Comparison of ENCODE assay signal across 9 cellular contexts in genomic region chr19:17107546-17108452, GRCh38. TPM values are rescaled to one million over a fixed set of nuclear protein-coding genes. Genes with fewer than 3 reads are reported as not detected.
DNase-seq lines count a peak whose midpoint lies in the region; ATAC-seq and TF ChIP-seq lines count a peak whose summit lies in the region.
"Had no signal": no experiment of that assay in that cellular context is flagged by ENCODE, and none has a peak within 500 bp of the region (broad histone marks: within the 10 kb centered on the region; RNA-seq: fewer than 3 reads in every experiment).

No MANE protein-coding gene starts in this region.

- no peaks in the 10 kb centered on the region for H3K9me3 ChIP-seq in SJSA1 (replicated peaks)
- H3K9me3 ChIP-seq in esophagus squamous epithelium: peaks cover 0 to 3% (median 0%) of the 10 kb centered on the region in 3 donors
- peaks cover 0 to 5% (median 0%) of the 10 kb centered on the region in 3 experiments for H3K9me3 ChIP-seq in naive thymus-derived CD4-positive, alpha-beta T cell (ENCODE audit: control insufficient read depth in 2 of 3, low read length in 3 of 3)

- H3K9me3 Mint-ChIP-seq in activated CD4-positive, alpha-beta T cell treated with anti-CD3 and anti-CD28 coated beads, Interleukin-2, amount 10 ng/mL, durations not matched to agents 7 days and 5 days: peaks cover 2% of the 10 kb centered on the region
- H3K9me3 Mint-ChIP-seq in activated CD4-positive, alpha-beta T cell treated with anti-CD3 and anti-CD28 coated beads, Interleukin-2, amount 10 ng/mL, durations not matched to agents 24 days and 14 days: peaks cover 5% of the 10 kb centered on the region
- peaks cover 0 to 4% (median 0%) of the 10 kb centered on the region in 11 donors for H3K9me3 Mint-ChIP-seq in naive thymus-derived CD4-positive, alpha-beta T cell

- peaks cover 36% of the 10 kb centered on the region for H3K36me3 Mint-ChIP-seq in activated CD4-positive, alpha-beta T cell treated with anti-CD3 and anti-CD28 coated beads, Interleukin-2, amount 10 ng/mL, durations not matched to agents 7 days and 5 days (ENCODE audit: low read depth)
- H3K36me3 Mint-ChIP-seq in activated CD4-positive, alpha-beta T cell treated with anti-CD3 and anti-CD28 coated beads, Interleukin-2, amount 10 ng/mL, durations not matched to agents 24 days and 14 days (ENCODE audit: low read depth): peaks cover 45% of the 10 kb centered on the region
- peaks cover 0 to 31% (median 16%) of the 10 kb centered on the region in 5 donors for H3K36me3 Mint-ChIP-seq in naive thymus-derived CD4-positive, alpha-beta T cell

- POLR2A ChIA-PET in activated CD4-positive, alpha-beta T cell treated with anti-CD3 and anti-CD28 coated beads, Interleukin-2, amount 10 ng/mL, durations not matched to agents 7 days and 5 days (lab: Charles Lee): no interaction called here
- POLR2A ChIA-PET in naive thymus-derived CD4-positive, alpha-beta T cell (lab: Charles Lee): no interaction called here

- peak overlapping the region; percentile 73 for H3K27ac ChIP-seq in SJSA1
- H3K27ac ChIP-seq in esophagus squamous epithelium: peak overlapping the region; percentile 70 to 94 (median 83)
- no peak overlapping the region for H3K27ac ChIP-seq in naive thymus-derived CD4-positive, alpha-beta T cell (ENCODE audit: low read depth, low read length)

- ATAC-seq in naive thymus-derived CD4-positive, alpha-beta T cell: peak; percentile 84
- no peak for ATAC-seq in HG02840 (IDR thresholded peaks at IDR 0.05; ENCODE audit: low FRiP score, unreplicated experiment)

- peak in 1 of 4 donors; percentile 25 for TF ChIP-seq POLR2A in esophagus squamous epithelium (IDR thresholded peaks at IDR 0.05)

- DNase-seq in activated CD4-positive, alpha-beta T cell treated with anti-CD3 and anti-CD28 coated beads, Interleukin-2, amount 10 ng/mL, durations not matched to agents 7 days and 5 days: no peak
- no peak for DNase-seq in activated CD4-positive, alpha-beta T cell treated with anti-CD3 and anti-CD28 coated beads, Interleukin-2, amount 10 ng/mL, durations not matched to agents 24 days and 14 days
- DNase-seq in SJSA1 (ENCODE audit: low read depth in 1 of 2, low spot score in 2 of 2) (peak; percentile 87 to 97), esophagus squamous epithelium (lab: John Stamatoyannopoulos, UW) (no peak), T-helper 1 cell (no peak), DMS53 treated with DMSO at 0.1 percent for 48 hours (lab: John Stamatoyannopoulos, UW; ENCODE audit: unreplicated experiment) (no peak)
- no peak for DNase-seq in naive thymus-derived CD4-positive, alpha-beta T cell

- H3K27me3 ChIP-seq in SJSA1 (replicated peaks): no peaks in the 10 kb centered on the region
- H3K27me3 ChIP-seq in esophagus squamous epithelium: no peaks in the 10 kb centered on the region
- H3K27me3 ChIP-seq in naive thymus-derived CD4-positive, alpha-beta T cell (ENCODE audit: control insufficient read depth in 2 of 2, insufficient read depth in 2 of 2, low read length in 2 of 2): no peaks in the 10 kb centered on the region

- no peak overlapping the region for H3K4me3 ChIP-seq in SJSA1
- H3K4me3 ChIP-seq in esophagus squamous epithelium: peak overlapping the region in 1 of 4 donors; percentile 32
- no peak overlapping the region for H3K4me3 ChIP-seq in naive thymus-derived CD4-positive, alpha-beta T cell (ENCODE audit: low read length)

- CTCF ChIA-PET in activated CD4-positive, alpha-beta T cell treated with anti-CD3 and anti-CD28 coated beads, Interleukin-2, amount 10 ng/mL, durations not matched to agents 7 days and 5 days (lab: Charles Lee): interaction anchor here (1.1 kb wide), 1 partner anchor 11 kb away, joined by 4 read pairs; no protein-coding TSS in a partner anchor
- CTCF ChIA-PET in naive thymus-derived CD4-positive, alpha-beta T cell (lab: Charles Lee): interaction anchor here (0.6 kb wide), 1 partner anchor 301 kb away, joined by 4 read pairs; no protein-coding TSS in a partner anchor

- 59 to 69% methylated on average over 7 to 10 of the region's 27 CpGs for WGBS in esophagus squamous epithelium, 2 donors

- TF ChIP-seq CTCF in esophagus squamous epithelium (IDR thresholded peaks at IDR 0.05): peak in 1 of 6 experiments; percentile 10

- H3K27ac Mint-ChIP-seq in activated CD4-positive, alpha-beta T cell treated with anti-CD3 and anti-CD28 coated beads, Interleukin-2, amount 10 ng/mL, durations not matched to agents 7 days and 5 days: peak overlapping the region; percentile 9
- no peak overlapping the region for H3K27ac Mint-ChIP-seq in activated CD4-positive, alpha-beta T cell treated with anti-CD3 and anti-CD28 coated beads, Interleukin-2, amount 10 ng/mL, durations not matched to agents 24 days and 14 days
- peak overlapping the region in 2 of 9 donors; percentile 16 to 38 for H3K27ac Mint-ChIP-seq in naive thymus-derived CD4-positive, alpha-beta T cell
- H3K27ac Mint-ChIP-seq: activated naive CD8-positive, alpha-beta T cell had no signal

- H3K4me1 ChIP-seq in SJSA1 (replicated peaks) (peaks cover 18% of the 10 kb centered on the region), esophagus squamous epithelium (peaks cover 20 to 49% (median 21%) of the 10 kb centered on the region in 3 donors)
- peaks cover 0 to 8% of the 10 kb centered on the region in 2 donors for H3K4me1 ChIP-seq in naive thymus-derived CD4-positive, alpha-beta T cell (ENCODE audit: control insufficient read depth in 2 of 2, insufficient read depth in 2 of 2, low read length in 2 of 2)

- H3K4me1 Mint-ChIP-seq in activated CD4-positive, alpha-beta T cell treated with anti-CD3 and anti-CD28 coated beads, Interleukin-2, amount 10 ng/mL, durations not matched to agents 7 days and 5 days: peaks cover 43% of the 10 kb centered on the region
- H3K4me1 Mint-ChIP-seq in activated CD4-positive, alpha-beta T cell treated with anti-CD3 and anti-CD28 coated beads, Interleukin-2, amount 10 ng/mL, durations not matched to agents 24 days and 14 days: peaks cover 28% of the 10 kb centered on the region
- H3K4me1 Mint-ChIP-seq in naive thymus-derived CD4-positive, alpha-beta T cell: peaks cover 21 to 53% (median 33%) of the 10 kb centered on the region in 7 donors

- intact Hi-C loops in activated CD4-positive, alpha-beta T cell treated with anti-CD3 and anti-CD28 coated beads, Interleukin-2, amount 10 ng/mL, durations not matched to agents 24 days and 14 days (cut with micrococcal nuclease): no loop called here
- intact Hi-C loops in esophagus squamous epithelium (cut with DNase I): no loop called here
- intact Hi-C loops in naive thymus-derived CD4-positive, alpha-beta T cell (cut with micrococcal nuclease): loop anchor here in 1 of 2 donors (2.0 kb wide), 1 partner anchor 17 kb away; no protein-coding TSS in a partner anchor

- H3K4me3 Mint-ChIP-seq in activated CD4-positive, alpha-beta T cell treated with anti-CD3 and anti-CD28 coated beads, Interleukin-2, amount 10 ng/mL, durations not matched to agents 7 days and 5 days: no peak overlapping the region
- H3K4me3 Mint-ChIP-seq in activated CD4-positive, alpha-beta T cell treated with anti-CD3 and anti-CD28 coated beads, Interleukin-2, amount 10 ng/mL, durations not matched to agents 24 days and 14 days: no peak overlapping the region
- no peak overlapping the region for H3K4me3 Mint-ChIP-seq in naive thymus-derived CD4-positive, alpha-beta T cell
- H3K4me3 Mint-ChIP-seq: activated naive CD8-positive, alpha-beta T cell had no signal

- H3K27me3 Mint-ChIP-seq in activated CD4-positive, alpha-beta T cell treated with anti-CD3 and anti-CD28 coated beads, Interleukin-2, amount 10 ng/mL, durations not matched to agents 7 days and 5 days: no peaks in the 10 kb centered on the region
- no peaks in the 10 kb centered on the region for H3K27me3 Mint-ChIP-seq in activated CD4-positive, alpha-beta T cell treated with anti-CD3 and anti-CD28 coated beads, Interleukin-2, amount 10 ng/mL, durations not matched to agents 24 days and 14 days
- no peaks in the 10 kb centered on the region for H3K27me3 Mint-ChIP-seq in naive thymus-derived CD4-positive, alpha-beta T cell
- H3K27me3 Mint-ChIP-seq: activated naive CD8-positive, alpha-beta T cell had no signal

- peaks cover 71% of the 10 kb centered on the region for H3K36me3 ChIP-seq in SJSA1
- peaks cover 0 to 56% (median 0%) of the 10 kb centered on the region in 3 donors for H3K36me3 ChIP-seq in esophagus squamous epithelium
- H3K36me3 ChIP-seq in naive thymus-derived CD4-positive, alpha-beta T cell (ENCODE audit: control insufficient read depth in 2 of 3, insufficient read depth in 3 of 3, low read length in 3 of 3): peaks cover 10 to 67% (median 13%) of the 10 kb centered on the region in 3 experiments

RNA-seq across cellular contexts. Expression of gene MYO9B, which starts 32.2 kb away (rescaled TPM):
- total RNA-seq in activated CD4-positive, alpha-beta T cell treated with anti-CD3 and anti-CD28 coated beads, Interleukin-2, amount 10 ng/mL, durations not matched to agents 7 days and 5 days: 100 to 1,000 TPM; 217 to 218 TPM
- 120 TPM in 2 replicates for total RNA-seq in activated CD4-positive, alpha-beta T cell treated with anti-CD3 and anti-CD28 coated beads, Interleukin-2, amount 10 ng/mL, durations not matched to agents 24 days and 14 days
- total RNA-seq in SJSA1 (2014; rRNA removed; shearing (Covaris generic)): 26.7 and 39.9 TPM in 2 replicates
- total RNA-seq in esophagus squamous epithelium: 10 to 100 TPM; 25.5 to 60.5 (median 39.5) TPM
- total RNA-seq in naive thymus-derived CD4-positive, alpha-beta T cell: 100 to 1,000 TPM; 154 to 297 (median 205) TPM
- polyA plus RNA-seq in naive thymus-derived CD4-positive, alpha-beta T cell: 10 to 100 TPM in 1 of 2 donors, 1 to 10 TPM in 1; 5.6 to 26.2 TPM

RNA-seq across cellular contexts. Expression of gene HAUS8, which starts 32.5 kb away (rescaled TPM):
- total RNA-seq in activated CD4-positive, alpha-beta T cell treated with anti-CD3 and anti-CD28 coated beads, Interleukin-2, amount 10 ng/mL, durations not matched to agents 7 days and 5 days: 10 to 100 TPM; 46.3 to 47.4 TPM
- total RNA-seq in activated CD4-positive, alpha-beta T cell treated with anti-CD3 and anti-CD28 coated beads, Interleukin-2, amount 10 ng/mL, durations not matched to agents 24 days and 14 days: 32.5 and 35.0 TPM in 2 replicates
- 19.1 and 21.5 TPM in 2 replicates for total RNA-seq in SJSA1 (2014; rRNA removed; shearing (Covaris generic))
- 1 to 10 TPM; 3.0 to 5.8 (median 3.2) TPM for total RNA-seq in esophagus squamous epithelium
- 10 to 100 TPM; 16.7 to 31.5 (median 19.3) TPM for total RNA-seq in naive thymus-derived CD4-positive, alpha-beta T cell
- 10 to 100 TPM in 1 of 2 donors, 1 to 10 TPM in 1; 9.4 to 11.5 TPM for polyA plus RNA-seq in naive thymus-derived CD4-positive, alpha-beta T cell

Comparison
In these comparisons a context has a peak if more than half of its experiments do, and no peak if none do; other contexts are left out.
1. DNase-seq: peak in SJSA1 (2 of 2); none in activated CD4-positive, alpha-beta T cell treated with anti-CD3 and anti-CD28 coated beads, Interleukin-2, amount 10 ng/mL, durations not matched to agents 7 days and 5 days (single experiment), activated CD4-positive, alpha-beta T cell treated with anti-CD3 and anti-CD28 coated beads, Interleukin-2, amount 10 ng/mL, durations not matched to agents 24 days and 14 days (single experiment), esophagus squamous epithelium (single experiment), naive thymus-derived CD4-positive, alpha-beta T cell (0 of 9), T-helper 1 cell (0 of 5) and DMS53 treated with DMSO at 0.1 percent for 48 hours (single experiment).